In genomic region chr15:87781959-87782625, GRCh38 we compare ENCODE assay signal across 16 cellular contexts.
A peak's percentile ranks its signal among the peaks of the same experiment; 100 is the strongest.
DNase-seq lines count a peak whose midpoint lies in the region; ATAC-seq, FAIRE-seq and TF ChIP-seq lines count a peak whose summit lies in the region.
"Had no signal": no experiment of that assay in that cellular context is flagged by ENCODE, and none has a peak within 500 bp of the region (broad histone marks: within the 10 kb centered on the region; RNA-seq: fewer than 3 reads in every experiment).

No MANE protein-coding gene starts in this region.

- no peak for TF ChIP-seq RAD21 in HepG2 (CRISPR knock-in tag; IDR thresholded peaks at IDR 0.05)
- TF ChIP-seq RAD21 in K562 (CRISPR knock-in tag; conservative IDR thresholded peaks at IDR 0.05 in 1 of 2, IDR thresholded peaks at IDR 0.05 in 1 of 2): no peak

- H3K9me3 ChIP-seq in HepG2 (ENCODE audit: low read length): peaks cover 91% of the 10 kb centered on the region
- H3K9me3 ChIP-seq in right lobe of liver: no peaks in the 10 kb centered on the region
- no peaks in the 10 kb centered on the region for H3K9me3 ChIP-seq in K562 (replicated peaks; ENCODE audit: control insufficient read depth, insufficient read depth, low read depth, low read length)
- no peaks in the 10 kb centered on the region for H3K9me3 ChIP-seq in stomach
- H3K9me3 ChIP-seq: BLaER1 had no signal

- no peaks in the 10 kb centered on the region for H3K9me1 ChIP-seq in K562 (ENCODE audit: control insufficient read depth, insufficient read depth, low read length)

- no peak overlapping the region for H3K27ac ChIP-seq in HepG2 (ENCODE audit: extremely low read length, insufficient read depth, low read length)
- no peak overlapping the region for H3K27ac ChIP-seq in right lobe of liver
- H3K27ac ChIP-seq in K562 (ENCODE audit: extremely low read depth, low read depth, low read length): no peak overlapping the region
- no peak overlapping the region for H3K27ac ChIP-seq in mesendoderm (ENCODE audit: low read depth, low read length)
- no peak overlapping the region for H3K27ac ChIP-seq in stomach
- H3K27ac ChIP-seq: 22Rv1, BLaER1 had no signal

- H3K4ac ChIP-seq in mesendoderm (ENCODE audit: low read depth, low read length): no peak overlapping the region

- H4K20me1 ChIP-seq in HepG2 (ENCODE audit: insufficient read depth, low read length): no peaks in the 10 kb centered on the region
- H4K20me1 ChIP-seq in K562 (replicated peaks; ENCODE audit: control insufficient read depth, insufficient read depth, low read length): no peaks in the 10 kb centered on the region
- H4K20me1 ChIP-seq: BLaER1 had no signal

- 3% methylated on average over 5 of the region's 5 CpGs for WGBS in HepG2 (ENCODE audit: low lambda C conversion rate)
- WGBS in right lobe of liver (ENCODE audit: insufficient coverage, low coverage, low lambda C conversion rate, missing lambda C conversion rate): 36% methylated on average over 5 of the region's 5 CpGs
- WGBS in K562 (ENCODE audit: insufficient coverage, low coverage, missing lambda C conversion rate): 12% methylated on average over 5 of the region's 5 CpGs
- no CpG with 5 or more reads among the region's 5 CpGs for WGBS in mesendoderm (ENCODE audit: extremely low coverage, insufficient coverage, low lambda C conversion rate)
- WGBS in stomach, 5 donors: 35 to 58% (median 41%) methylated on average over 5 of the region's 5 CpGs

- no peak overlapping the region for H2BK15ac ChIP-seq in mesendoderm (replicated peaks; ENCODE audit: low read depth)

- FAIRE-seq in HepG2 (lab: Jason Lieb, UNC) (no peak), K562 (lab: Jason Lieb, UNC) (no peak)
- FAIRE-seq: GM12878 had no signal

- TF ChIP-seq CTCF in HepG2 (CRISPR knock-in tag; IDR thresholded peaks at IDR 0.05) (no peak), right lobe of liver (IDR thresholded peaks at IDR 0.05) (no peak), K562 (IDR thresholded peaks at IDR 0.05 in 2 of 3, conservative IDR thresholded peaks at IDR 0.05 in 1 of 3; ENCODE audit: insufficient read depth in 2 of 3, low read depth in 1 of 3, low read length in 3 of 3) (no peak), stomach (IDR thresholded peaks at IDR 0.05) (no peak)

- H3K56ac ChIP-seq in mesendoderm (ENCODE audit: low read length): no peak overlapping the region

- no peaks in the 10 kb centered on the region for H3K79me2 ChIP-seq in HepG2 (ENCODE audit: insufficient read depth, low read length)
- no peaks in the 10 kb centered on the region for H3K79me2 ChIP-seq in K562 (ENCODE audit: control insufficient read depth, insufficient read depth, low read length)
- no peaks in the 10 kb centered on the region for H3K79me2 ChIP-seq in mesendoderm (ENCODE audit: control insufficient read depth, insufficient read depth, low read length)

- no peak for ATAC-seq in HepG2
- no peak for ATAC-seq in right lobe of liver
- no peak for ATAC-seq in K562
- ATAC-seq: GM12878 had no signal

- H3K4me2 ChIP-seq in HepG2 (ENCODE audit: low read depth, low read length) (no peak overlapping the region), K562 (ENCODE audit: insufficient read depth, low read length) (no peak overlapping the region), mesendoderm (ENCODE audit: low read length) (no peak overlapping the region)
- H3K4me2 ChIP-seq: BLaER1 had no signal

- BruUV-seq in HepG2 (replicated peaks; lab: Mats Ljungman, UMichigan) (no TSS peak), K562 (replicated peaks; lab: Mats Ljungman, UMichigan) (no TSS peak)

- no peak overlapping the region for H2AK5ac ChIP-seq in mesendoderm (ENCODE audit: low read length)

- H3K36me3 ChIP-seq in HepG2 (replicated peaks in 1 of 2; ENCODE audit: control insufficient read depth in 1 of 2, insufficient read depth in 2 of 2, low read length in 2 of 2) (no peaks in the 10 kb centered on the region), right lobe of liver (no peaks in the 10 kb centered on the region), K562 (ENCODE audit: control insufficient read depth, insufficient read depth, low read length) (no peaks in the 10 kb centered on the region), mesendoderm (ENCODE audit: control insufficient read depth, insufficient read depth, low read length) (no peaks in the 10 kb centered on the region), stomach (no peaks in the 10 kb centered on the region)
- H3K36me3 ChIP-seq: BLaER1, HAP-1 had no signal

- H2BK5ac ChIP-seq in mesendoderm (ENCODE audit: low read length): no peak overlapping the region

- no peak overlapping the region for H4K8ac ChIP-seq in mesendoderm (ENCODE audit: low read depth, low read length)

- H3K18ac ChIP-seq in mesendoderm (ENCODE audit: low read length): no peak overlapping the region

- CTCF ChIA-PET in HepG2 (lab: Yijun Ruan, JAX; ENCODE audit: low intra/inter-chr PET ratio, low total read pairs) (no interaction called here), K562 (lab: Yijun Ruan, JAX; ENCODE audit: low intra/inter-chr PET ratio) (no interaction called here)

- no peak overlapping the region for H4K5ac ChIP-seq in mesendoderm (ENCODE audit: low read length)

- H2AFZ ChIP-seq in HepG2 (ENCODE audit: low read length) (no peak overlapping the region), K562 (ENCODE audit: low read depth, low read length) (no peak overlapping the region)

- H3K79me1 ChIP-seq in mesendoderm (ENCODE audit: low read length): no peaks in the 10 kb centered on the region

- H3K27me3 ChIP-seq in HepG2 (ENCODE audit: control insufficient read depth in 1 of 2, insufficient read depth in 2 of 2, low read length in 2 of 2) (no peaks in the 10 kb centered on the region), right lobe of liver (no peaks in the 10 kb centered on the region), K562 (ENCODE audit: control insufficient read depth in 2 of 2, insufficient read depth in 2 of 2, low read length in 2 of 2) (peaks cover 0 to 22% of the 10 kb centered on the region in 2 experiments; a peak in 4 of 5 replicates), mesendoderm (ENCODE audit: insufficient read depth, low read length, poor library complexity) (no peaks in the 10 kb centered on the region), stomach (peaks cover 0 to 8% (median 0%) of the 10 kb centered on the region in 3 donors)
- H3K27me3 ChIP-seq: BLaER1 had no signal

- H3K9ac ChIP-seq in HepG2 (ENCODE audit: insufficient read depth, low read depth, low read length) (no peak overlapping the region), K562 (ENCODE audit: insufficient read depth in 1 of 2, low read depth in 2 of 2, low read length in 2 of 2) (no peak overlapping the region), mesendoderm (ENCODE audit: low read length) (no peak overlapping the region)
- H3K9ac ChIP-seq: BLaER1 had no signal

- H3K4me3 ChIP-seq in HepG2 (replicated peaks in 1 of 3; ENCODE audit: insufficient read depth in 1 of 3, low read depth in 2 of 3, low read length in 3 of 3) (no peak overlapping the region), right lobe of liver (no peak overlapping the region), K562 (no peak overlapping the region), mesendoderm (ENCODE audit: low read length) (no peak overlapping the region), stomach (no peak overlapping the region)
- H3K4me3 ChIP-seq: BLaER1, GM12878, HAP-1 had no signal

- no peak overlapping the region for H3K23ac ChIP-seq in mesendoderm (ENCODE audit: low read length)

- H3K4me1 ChIP-seq in HepG2 (ENCODE audit: insufficient read depth, low read length) (no peaks in the 10 kb centered on the region), right lobe of liver (no peaks in the 10 kb centered on the region), K562 (replicated peaks in 1 of 2; ENCODE audit: control insufficient read depth in 2 of 2, insufficient read depth in 2 of 2, low read length in 2 of 2) (no peaks in the 10 kb centered on the region), mesendoderm (ENCODE audit: control insufficient read depth, low read depth, low read length) (no peaks in the 10 kb centered on the region), stomach (no peaks in the 10 kb centered on the region)
- H3K4me1 ChIP-seq: BLaER1, HAP-1 had no signal

- TF ChIP-seq EP300 in HepG2 (IDR thresholded peaks at IDR 0.05; ENCODE audit: low read depth in 2 of 2, low read length in 2 of 2): no peak
- no peak for TF ChIP-seq EP300 in HepG2 (CRISPR knock-in tag; IDR thresholded peaks at IDR 0.05; ENCODE audit: borderline replicate concordance)
- no peak for TF ChIP-seq EP300 in K562 (IDR thresholded peaks at IDR 0.05; ENCODE audit: low read length)
- no peak for TF ChIP-seq EP300 in stomach (IDR thresholded peaks at IDR 0.05)

- intact Hi-C loops in HepG2 (cut with micrococcal nuclease; ENCODE audit: unreplicated experiment): no loop called here
- intact Hi-C loops in right lobe of liver (cut with DNase I): no loop called here
- intact Hi-C loops in K562 (cut with micrococcal nuclease): no loop called here
- intact Hi-C loops in stomach (cut with DNase I; ENCODE audit: low total_unique reads): no loop called here

- no peak for TF ChIP-seq POLR2A in HepG2 (IDR thresholded peaks at IDR 0.05; ENCODE audit: insufficient read depth in 1 of 2, low read depth in 2 of 2, low read length in 2 of 2)
- TF ChIP-seq POLR2A in right lobe of liver (IDR thresholded peaks at IDR 0.05): no peak
- no peak for TF ChIP-seq POLR2A in K562 (conservative IDR thresholded peaks at IDR 0.05)
- TF ChIP-seq POLR2A in stomach (IDR thresholded peaks at IDR 0.05): no peak

- no peak overlapping the region for H2BK120ac ChIP-seq in mesendoderm (ENCODE audit: low read depth, low read length)

- in situ Hi-C loops in HepG2 (cut with HindIII; ENCODE audit: extremely low pct_ligation_motif_present, low pct_unique_long_range_greater_than_20kb): no loop called here
- in situ Hi-C loops in K562 (cut with MboI): no loop called here

- POLR2A ChIA-PET in HepG2 (lab: Yijun Ruan, JAX): no interaction called here
- POLR2A ChIA-PET in K562 (lab: Yijun Ruan, JAX): interaction anchor here (0.6 to 0.7 kb wide), 2 partner anchors 51 to 505 kb away, joined by 3 read pairs; no protein-coding TSS in a partner anchor

- no peak for DNase-seq in HepG2 (ENCODE audit: low spot score)
- no peak for DNase-seq in right lobe of liver
- DNase-seq in K562 (ENCODE audit: extremely low read depth in 1 of 4, low spot score in 3 of 4): no peak
- peak; percentile 3 for DNase-seq in mesendoderm
- DNase-seq in GM03348 (ENCODE audit: low spot score): no peak
- DNase-seq in stomach: no peak
- no peak for DNase-seq in NCI-H2196 treated with DMSO at 0.1 percent for 48 hours (lab: John Stamatoyannopoulos, UW; ENCODE audit: unreplicated experiment)
- DNase-seq: CD4-positive, alpha-beta memory T cell; DMS153; DMS79; GF-D8; KBM-7 had no signal

TF ChIP-seq in HepG2, 621 proteins besides CTCF, POLR2A, EP300 and RAD21 (continues in another document):
- peak; percentile 94 for TF ChIP-seq MAFF (IDR thresholded peaks at IDR 0.05; ENCODE audit: low read depth, low read length)

TF ChIP-seq in K562, 482 proteins besides CTCF, POLR2A, EP300 and RAD21 (continues in another document):
- TF ChIP-seq MTA1 (IDR thresholded peaks at IDR 0.05; ENCODE audit: borderline replicate concordance) (no peak), TEAD2 (tag; IDR thresholded peaks at IDR 0.05) (no peak), PCBP1 (IDR thresholded peaks at IDR 0.05; ENCODE audit: low read depth, low read length, poor library complexity, severe bottlenecking) (no peak), MEF2A (IDR thresholded peaks at IDR 0.05; ENCODE audit: control insufficient read depth, low read depth, low read length) (no peak), ZNF551 (CRISPR knock-in tag; IDR thresholded peaks at IDR 0.05) (no peak)

Comparison
In these comparisons a context has a peak if more than half of its experiments do, and no peak if none do; other contexts are left out.
1. Of the 241 proteins assayed by ChIP-seq in both HepG2 and K562: peak only in HepG2: none; only in K562: MAFG; in both: MAFF and MAFK; in neither: 238.